In genomic region chr12:92029902-92030586, GRCh38 we compare ENCODE assay signal across 10 cellular contexts.
DNase-seq lines count a peak whose midpoint lies in the region; TF ChIP-seq lines count a peak whose summit lies in the region.
"Had no signal": no experiment of that assay in that cellular context is flagged by ENCODE, and none has a peak within 500 bp of the region (broad histone marks: within the 10 kb centered on the region; RNA-seq: fewer than 3 reads in every experiment).

No MANE protein-coding gene starts in this region.

- peak overlapping the region; percentile 62 for H3K27ac ChIP-seq in CD4-positive, alpha-beta memory T cell (ENCODE audit: low read depth, low read length)
- H3K27ac ChIP-seq in OCI-LY1 (ENCODE audit: low read depth, low read length, poor library complexity, severe bottlenecking) = peak overlapping the region; percentile 51
- peak overlapping the region; percentile 30 for H3K27ac ChIP-seq in colonic mucosa

- H3K79me2 ChIP-seq in OCI-LY1 (ENCODE audit: insufficient read depth, low read length) = no peaks in the 10 kb centered on the region

- H3K36me3 ChIP-seq in CD4-positive, alpha-beta memory T cell (ENCODE audit: insufficient read depth, low read length) = no peaks in the 10 kb centered on the region
- H3K36me3 ChIP-seq in OCI-LY1 (ENCODE audit: insufficient read depth, low read length) (no peaks in the 10 kb centered on the region), colonic mucosa (no peaks in the 10 kb centered on the region), skeletal muscle satellite cell (ENCODE audit: insufficient read depth, low read length) (no peaks in the 10 kb centered on the region)

- H3F3A ChIP-seq in OCI-LY1 (ENCODE audit: insufficient read depth, low read length) = no peaks in the 10 kb centered on the region

- peaks cover 0 to 6% (median 5%) of the 10 kb centered on the region in 8 donors for H3K9me3 Mint-ChIP-seq in CD4-positive, alpha-beta memory T cell

- no peak overlapping the region for H3K9ac ChIP-seq in OCI-LY1 (ENCODE audit: low read length)
- no peak overlapping the region for H3K9ac ChIP-seq in colonic mucosa (ENCODE audit: low read depth in 2 of 2, low read length in 2 of 2)
- peak overlapping the region; percentile 2 for H3K9ac ChIP-seq in skeletal muscle satellite cell (ENCODE audit: low read depth, low read length)

- peaks cover 74 to 99% (median 80%) of the 10 kb centered on the region in 4 donors for H3K4me1 Mint-ChIP-seq in CD4-positive, alpha-beta memory T cell

- TF ChIP-seq CTCF in OCI-LY1 (IDR thresholded peaks at IDR 0.05; ENCODE audit: low read length) (no peak), colonic mucosa (IDR thresholded peaks at IDR 0.05) (no peak)

- H3K36me3 Mint-ChIP-seq in CD4-positive, alpha-beta memory T cell = peaks cover 4 to 9% of the 10 kb centered on the region in 2 donors

- H3K27ac Mint-ChIP-seq in CD4-positive, alpha-beta memory T cell = peak overlapping the region; percentile 93 to 98 (median 97)

- POLR2A ChIA-PET in CD4-positive, alpha-beta memory T cell (lab: Charles Lee; ENCODE audit: partially characterized antibody) = interaction anchor here (0.6 to 15.9 kb wide), 36 partner anchors 9 to 539 kb away, joined by 3 to 525 read pairs (median 5); partner anchors contain the start of gene BTG1

- H3K27me3 ChIP-seq in CD4-positive, alpha-beta memory T cell (ENCODE audit: insufficient read depth, low read length) = no peaks in the 10 kb centered on the region
- H3K27me3 ChIP-seq in OCI-LY1 (ENCODE audit: insufficient read depth, low read length) (no peaks in the 10 kb centered on the region), colonic mucosa (no peaks in the 10 kb centered on the region), skeletal muscle satellite cell (ENCODE audit: control insufficient read depth, insufficient read depth, low read length) (no peaks in the 10 kb centered on the region)

- H3K4me1 ChIP-seq in CD4-positive, alpha-beta memory T cell (ENCODE audit: insufficient read depth, low read length) = peaks cover 93% of the 10 kb centered on the region
- peaks cover 18% of the 10 kb centered on the region for H3K4me1 ChIP-seq in OCI-LY1 (ENCODE audit: insufficient read depth, low read length, severe bottlenecking)
- H3K4me1 ChIP-seq in colonic mucosa = no peaks in the 10 kb centered on the region
- peaks cover 38% of the 10 kb centered on the region for H3K4me1 ChIP-seq in skeletal muscle satellite cell (ENCODE audit: control insufficient read depth, insufficient read depth, low read length)

- H3K9me2 ChIP-seq in OCI-LY1 (ENCODE audit: low read depth, low read length) = no peaks in the 10 kb centered on the region

- no peaks in the 10 kb centered on the region for H4K20me1 ChIP-seq in OCI-LY1 (ENCODE audit: insufficient read depth, low read length)

- no peaks in the 10 kb centered on the region for H3K9me3 ChIP-seq in CD4-positive, alpha-beta memory T cell (ENCODE audit: control insufficient read depth in 1 of 2, low read length in 2 of 2)
- H3K9me3 ChIP-seq in OCI-LY1 (ENCODE audit: low read length) (no peaks in the 10 kb centered on the region), colonic mucosa (no peaks in the 10 kb centered on the region), skeletal muscle satellite cell (replicated peaks; ENCODE audit: low read length) (no peaks in the 10 kb centered on the region)

- no peak for DNase-seq in CD4-positive, alpha-beta memory T cell
- DNase-seq in colonic mucosa = no peak
- DNase-seq in A172 (ENCODE audit: low spot score) = no peak
- no peak for DNase-seq in activated gamma-delta T cell treated with Interleukin-2 at 50 U/mL for 16 hours
- no peak for DNase-seq in islet precursor cell
- no peak for DNase-seq in amygdala (lab: John Stamatoyannopoulos, UW)
- DNase-seq: DMS79 treated with DMSO at 0.1 percent for 48 hours, RPMI8226 had no signal

- intact Hi-C loops in CD4-positive, alpha-beta memory T cell (cut with micrococcal nuclease) = loop anchor here (1.0 to 5.0 kb wide), 7 partner anchors 11 to 372 kb away; no protein-coding TSS in a partner anchor
- intact Hi-C loops in colonic mucosa (cut with DNase I) = no loop called here

- peak overlapping the region in 1 of 2 donors; percentile 8 for H3K4me3 ChIP-seq in CD4-positive, alpha-beta memory T cell (ENCODE audit: low read length in 2 of 2)
- H3K4me3 ChIP-seq in OCI-LY1 (ENCODE audit: low read depth, low read length, poor library complexity, severe bottlenecking) (no peak overlapping the region), colonic mucosa (no peak overlapping the region), skeletal muscle satellite cell (ENCODE audit: low read length) (no peak overlapping the region)

- no peak overlapping the region for H2AFZ ChIP-seq in OCI-LY1 (ENCODE audit: low read length)

- peak overlapping the region; percentile 67 to 87 (median 80) for H3K4me3 Mint-ChIP-seq in CD4-positive, alpha-beta memory T cell

- H3K4me2 ChIP-seq in OCI-LY1 (ENCODE audit: low read length) (peak overlapping the region; percentile 6; the same call in 1 of the 2 replicates), skeletal muscle satellite cell (ENCODE audit: low read length) (peak overlapping the region; percentile 13)

- no peaks in the 10 kb centered on the region for H3K27me3 Mint-ChIP-seq in CD4-positive, alpha-beta memory T cell

- CTCF ChIA-PET in CD4-positive, alpha-beta memory T cell (lab: Charles Lee; ENCODE audit: partially characterized antibody) = interaction anchor here (0.7 to 6.4 kb wide), 21 partner anchors 8 to 648 kb away, joined by 3 to 48 read pairs (median 5); partner anchors contain the start of gene BTG1
